ENCODE assay signal across 1 cellular context in genomic region chr19:38850231-38850975, GRCh38.
TF ChIP-seq lines count a peak whose summit lies in the region.

No MANE protein-coding gene starts in this region.

TF ChIP-seq in endothelial cell of umbilical vein, 7 proteins besides CTCF, POLR2A, EP300 and RAD21:
- no peak for TF ChIP-seq MYC (IDR thresholded peaks at IDR 0.05; ENCODE audit: low read depth, low read length)
- peak; percentile 53 for TF ChIP-seq POLR2AphosphoS5 (IDR thresholded peaks at IDR 0.05; ENCODE audit: insufficient read depth, low read depth, low read length)
- no peak for TF ChIP-seq EZH2 (IDR thresholded peaks at IDR 0.05; ENCODE audit: borderline replicate concordance, low read depth, low read length, severe bottlenecking)
- TF ChIP-seq FOS (IDR thresholded peaks at IDR 0.05; ENCODE audit: borderline replicate concordance, insufficient read depth, low read length): no peak
- peak; percentile 59 for TF ChIP-seq GATA2 (IDR thresholded peaks at IDR 0.05; ENCODE audit: insufficient read depth, insufficient read length, low read depth, low read length)
